In the genomic region with DNA sequence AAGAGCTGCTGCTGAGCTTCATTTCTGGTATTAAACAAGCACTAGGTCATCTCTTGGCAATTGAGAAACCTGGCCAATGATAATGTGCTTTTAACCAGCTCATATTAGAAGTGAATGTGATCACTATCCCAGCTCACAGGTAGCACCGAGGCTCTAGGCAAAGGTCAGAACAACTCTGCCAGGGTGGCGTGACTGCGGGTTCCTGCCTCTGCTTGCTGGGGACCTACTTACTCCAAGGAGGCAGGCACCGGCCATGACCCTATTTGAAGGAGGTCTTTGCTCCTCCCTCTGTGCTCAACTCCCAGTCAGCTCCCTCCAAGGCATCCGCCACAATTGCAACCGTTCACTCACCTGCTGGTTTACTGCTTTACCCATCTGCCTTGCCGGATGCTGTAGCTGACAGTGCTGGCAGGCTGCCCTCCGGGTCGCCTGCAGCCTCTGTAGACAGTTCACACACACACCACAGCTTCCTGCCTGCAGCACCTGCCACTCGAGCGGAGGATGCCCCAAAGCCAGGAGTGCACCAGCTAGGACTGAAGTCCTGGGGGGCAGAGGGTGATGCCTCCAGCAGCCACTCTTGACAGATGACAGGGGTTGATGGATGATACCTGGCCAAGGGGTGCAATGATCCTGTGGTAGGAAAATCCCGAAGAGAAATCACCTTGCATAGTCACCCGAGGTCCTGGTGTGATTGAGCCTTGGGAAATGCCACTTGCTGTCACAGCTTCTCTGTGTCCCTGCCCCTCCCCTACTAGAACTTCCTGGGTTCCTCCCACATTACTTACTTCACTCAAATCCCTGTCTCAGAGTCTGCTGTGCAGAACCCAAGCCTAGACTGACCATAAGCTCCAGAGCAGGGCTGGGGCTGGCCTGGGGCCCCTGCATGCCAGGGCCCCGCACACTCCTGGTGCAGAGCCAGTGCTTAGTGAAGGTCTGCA, we compare ENCODE assay signal across 8 cellular contexts. TPM values are rescaled to one million over a fixed set of nuclear protein-coding genes. Genes with fewer than 3 reads are reported as not detected.
DNase-seq lines count a peak whose midpoint lies in the region; ATAC-seq and TF ChIP-seq lines count a peak whose summit lies in the region.

No MANE protein-coding gene starts in this region.

- H3K14ac ChIP-seq in mesenchymal stem cell (ENCODE audit: low read length in 2 of 2) = no peak overlapping the region

- H4K8ac ChIP-seq in mesenchymal stem cell (ENCODE audit: low read length) = no peak overlapping the region

- no peak overlapping the region for H2BK12ac ChIP-seq in mesenchymal stem cell (ENCODE audit: low read length in 2 of 2)

- no peak overlapping the region for H2BK5ac ChIP-seq in mesenchymal stem cell (ENCODE audit: low read depth, low read length, poor library complexity, severe bottlenecking)

- H3K9ac ChIP-seq in mesenchymal stem cell (ENCODE audit: low read length) = no peak overlapping the region

- H3K4me3 ChIP-seq in mesenchymal stem cell (ENCODE audit: insufficient read depth in 1 of 2, low read depth in 1 of 2, low read length in 2 of 2) (peak overlapping the region in 1 of 2 experiments; percentile 1), coronary artery (no peak overlapping the region)

- H4K91ac ChIP-seq in mesenchymal stem cell (ENCODE audit: low read length) = no peak overlapping the region

- H3K79me1 ChIP-seq in mesenchymal stem cell (replicated peaks; ENCODE audit: low read length, poor library complexity, severe bottlenecking) = no peaks in the 10 kb centered on the region

- H3K4ac ChIP-seq in mesenchymal stem cell (ENCODE audit: low read depth in 1 of 2, low read length in 2 of 2) = no peak overlapping the region

- ATAC-seq in HG02798 (IDR thresholded peaks at IDR 0.05; ENCODE audit: poor library complexity, unreplicated experiment) = peak; percentile 77

- peak; percentile 63 for DNase-seq in DMS 273 treated with DMSO at 0.1 percent for 48 hours (lab: John Stamatoyannopoulos, UW)
- peak; percentile 55 for DNase-seq in NCI-H774 (lab: John Stamatoyannopoulos, UW)
- DNase-seq in activated naive CD4-positive, alpha-beta T cell treated with Interleukin-2 at 50 U/mL for 16 hours = peak; percentile 31
- peak; percentile 33 to 51 for DNase-seq in stimulated activated CD8-positive, alpha-beta memory T cell treated with anti-CD3 and anti-CD28 coated beads, Interleukin-4, amount 100 ng/mL, for 1 hour (ENCODE audit: low read depth in 2 of 2, low spot score in 1 of 2)
- no peak for DNase-seq in NCI-H1930 (lab: John Stamatoyannopoulos, UW)
- DNase-seq in mesenchymal stem cell = no peak
- DNase-seq in coronary artery (ENCODE audit: low spot score) = no peak

- no peak overlapping the region for H3K18ac ChIP-seq in mesenchymal stem cell (ENCODE audit: low read depth in 1 of 2, low read length in 2 of 2)

- TF ChIP-seq CTCF in coronary artery (IDR thresholded peaks at IDR 0.05) = no peak

- H3K23ac ChIP-seq in mesenchymal stem cell (ENCODE audit: low read length in 2 of 2) = no peak overlapping the region

- H3K9me3 ChIP-seq in mesenchymal stem cell (ENCODE audit: control insufficient read depth, low read length) = no peaks in the 10 kb centered on the region

- no peaks in the 10 kb centered on the region for H3K4me1 ChIP-seq in mesenchymal stem cell (ENCODE audit: control insufficient read depth, insufficient read depth, low read depth, low read length)

- no peaks in the 10 kb centered on the region for H3K36me3 ChIP-seq in mesenchymal stem cell (ENCODE audit: control insufficient read depth in 1 of 2, insufficient read depth in 2 of 2, low read depth in 1 of 2, low read length in 2 of 2)

- no peak overlapping the region for H2BK120ac ChIP-seq in mesenchymal stem cell (ENCODE audit: low read depth, low read length)

- no peak overlapping the region for H2AK5ac ChIP-seq in mesenchymal stem cell (ENCODE audit: low read length, severe bottlenecking)

- H3K27ac ChIP-seq in mesenchymal stem cell (ENCODE audit: low read length, poor library complexity, severe bottlenecking) = no peak overlapping the region
- no peak overlapping the region for H3K27ac ChIP-seq in coronary artery

- H3K4me2 ChIP-seq in mesenchymal stem cell (ENCODE audit: low read length, poor library complexity, severe bottlenecking) = no peak overlapping the region

- H2BK15ac ChIP-seq in mesenchymal stem cell (ENCODE audit: low read depth, poor library complexity, severe bottlenecking) = no peak overlapping the region

- H3K27me3 ChIP-seq in mesenchymal stem cell (ENCODE audit: control insufficient read depth in 1 of 2, insufficient read depth in 1 of 2, low read length in 2 of 2) = peaks cover 63 to 83% of the 10 kb centered on the region in 2 experiments

- WGBS in mesenchymal stem cell = 74% methylated on average over 13 of the region's 14 CpGs

- no peak overlapping the region for H2AFZ ChIP-seq in mesenchymal stem cell (ENCODE audit: low read depth, low read length)

RNA-seq across cellular contexts. Expression of a gene that starts 8.8 kb away (rescaled TPM):
- polyA plus RNA-seq in mesenchymal stem cell (2013, experiment 1 of 2) = not detected
- not detected for polyA plus RNA-seq in mesenchymal stem cell (2013, experiment 2 of 2)

RNA-seq across cellular contexts. Expression of a gene that starts 32.8 kb away (rescaled TPM):
- polyA plus RNA-seq in mesenchymal stem cell (2013, experiment 1 of 2) = 0.54 TPM
- 0.34 TPM for polyA plus RNA-seq in mesenchymal stem cell (2013, experiment 2 of 2)

Comparison
In these comparisons a context has a peak if more than half of its experiments do, and no peak if none do; other contexts are left out.
1. DNase-seq: peak in DMS 273 treated with DMSO at 0.1 percent for 48 hours (single experiment), NCI-H774 (single experiment), activated naive CD4-positive, alpha-beta T cell treated with Interleukin-2 at 50 U/mL for 16 hours (single experiment) and stimulated activated CD8-positive, alpha-beta memory T cell treated with anti-CD3 and anti-CD28 coated beads, Interleukin-4, amount 100 ng/mL, for 1 hour (2 of 2); none in NCI-H1930 (0 of 2), mesenchymal stem cell (single experiment) and coronary artery (single experiment).